In genomic region chr10:70510453-70510852, GRCh38 we compare ENCODE assay signal across 16 cellular contexts.
"Had no signal": no experiment of that assay in that cellular context is flagged by ENCODE, and none has a peak within 500 bp of the region (broad histone marks: within the 10 kb centered on the region; RNA-seq: fewer than 3 reads in every experiment).

No MANE protein-coding gene starts in this region.

- H3K4me2 ChIP-seq: smooth muscle cell had no signal

- H3K4me3 ChIP-seq: coronary artery, smooth muscle cell, thoracic aorta had no signal

- H3K36me3 ChIP-seq: thoracic aorta had no signal

- H3K4me1 ChIP-seq: foreskin keratinocyte had no signal

- H3K9me3 ChIP-seq: thoracic aorta had no signal

- H3K27ac ChIP-seq: foreskin keratinocyte had no signal

- ATAC-seq: activated T-cell treated with anti-CD3 and anti-CD28 coated beads, Interleukin-2, amount 50 U/mL, for 4 hours; foreskin keratinocyte; left colon; natural killer cell treated with Interleukin-12 subunit alpha and Interleukin-12 subunit beta and Interleukin-15 and Interleukin-18, amount 100 ng/mL, for 72 hours had no signal

- DNase-seq: activated CD4-positive, alpha-beta memory T cell treated with anti-CD3 and anti-CD28 coated beads, Interleukin-2, amount 10 ng/mL, durations not matched to agents 7 days and 5 days; activated CD4-positive, alpha-beta T cell treated with anti-CD3 and anti-CD28 coated beads for 4 hours; activated effector memory CD4-positive, alpha-beta T cell treated with Interleukin-2 at 50 U/mL for 16 hours; activated T-cell treated with anti-CD3 and anti-CD28 coated beads, Interleukin-2, amount 50 U/mL, for 4 hours; central memory CD4-positive, alpha-beta T cell; effector CD4-positive, alpha-beta T cell; foreskin keratinocyte; head of caudate nucleus; left colon; mammary epithelial cell; occipital lobe; T-helper 2 cell had no signal
